26 cellular contexts compared by ENCODE assay signal in genomic region chr6:120935007-120935406, GRCh38.
"Had no signal": no experiment of that assay in that cellular context is flagged by ENCODE, and none has a peak within 500 bp of the region (broad histone marks: within the 10 kb centered on the region; RNA-seq: fewer than 3 reads in every experiment).

No MANE protein-coding gene starts in this region.

- H3K36me3 Mint-ChIP-seq: naive thymus-derived CD8-positive, alpha-beta T cell; neural progenitor cell; stimulated activated naive B cell treated with anti-CD40 and anti-IgM and Interleukin-4, amounts not matched to agents 10 μg/mL and 1 μg/mL and 100 μg/mL, for 72 hours had no signal

- H3K4me3 ChIP-seq: left lung, lower lobe of right lung, neural progenitor cell, ovary, right atrium auricular region, right lobe of liver, smooth muscle cell, stomach, testis, thyroid gland, transverse colon, upper lobe of left lung, vagina had no signal

- H3K27me3 ChIP-seq: left lung, neural progenitor cell, neutrophil, ovary, right atrium auricular region, right lobe of liver, stomach, testis, thyroid gland, transverse colon, upper lobe of left lung, vagina had no signal

- H3K27ac Mint-ChIP-seq: naive thymus-derived CD8-positive, alpha-beta T cell; nephron; neural progenitor cell; progenitor cell of endocrine pancreas; stimulated activated naive B cell treated with anti-CD40 and anti-IgM and Interleukin-4, amounts not matched to agents 10 μg/mL and 1 μg/mL and 100 μg/mL, for 72 hours had no signal

- FAIRE-seq: keratinocyte had no signal

- H3K9me3 Mint-ChIP-seq: naive thymus-derived CD8-positive, alpha-beta T cell; nephron; neural progenitor cell; stimulated activated naive B cell treated with anti-CD40 and anti-IgM and Interleukin-4, amounts not matched to agents 10 μg/mL and 1 μg/mL and 100 μg/mL, for 72 hours had no signal

- H3K27me3 Mint-ChIP-seq: progenitor cell of endocrine pancreas; stimulated activated naive B cell treated with anti-CD40 and anti-IgM and Interleukin-4, amounts not matched to agents 10 μg/mL and 1 μg/mL and 100 μg/mL, for 72 hours had no signal

- H3K36me3 ChIP-seq: left lung, lower lobe of right lung, neural progenitor cell, neutrophil, ovary, right atrium auricular region, right lobe of liver, stomach, thyroid gland, transverse colon, upper lobe of left lung, vagina had no signal

- DNase-seq: hypothalamus; left colon; left lung; lower lobe of right lung; mammary epithelial cell; mesenchymal stem cell; naive thymus-derived CD8-positive, alpha-beta T cell; ovary; right lobe of liver; stimulated activated CD4-positive, alpha-beta T cell treated with anti-CD3 and anti-CD28 coated beads, Interleukin-1b, Interleukin-23, amount 100 ng/mL, for 48 hours; stimulated activated CD4-positive, alpha-beta T cell treated with anti-CD3 and anti-CD28 coated beads, Interleukin-2, amount 100 ng/mL, for 48 hours; stimulated activated naive B cell treated with anti-CD40 and anti-IgM and Interleukin-4, amounts not matched to agents 10 μg/mL and 1 μg/mL and 100 μg/mL, for 72 hours; stimulated activated naive CD8-positive, alpha-beta T cell treated with anti-CD3 and anti-CD28 coated beads, Interleukin-15, Interleukin-2, amounts not matched to agents 100 U/mL and 50 U/mL, for 24 hours; stomach; testis; thyroid gland; transverse colon; upper lobe of left lung had no signal

- H3K4me1 Mint-ChIP-seq: nephron had no signal

- H3K4me3 Mint-ChIP-seq: naive thymus-derived CD8-positive, alpha-beta T cell; nephron; neural progenitor cell; stimulated activated naive B cell treated with anti-CD40 and anti-IgM and Interleukin-4, amounts not matched to agents 10 μg/mL and 1 μg/mL and 100 μg/mL, for 72 hours had no signal

- ATAC-seq: left colon; left lung; lower lobe of right lung; naive thymus-derived CD8-positive, alpha-beta T cell; right lobe of liver; stimulated activated naive B cell treated with anti-CD40 and anti-IgM and Interleukin-4, amounts not matched to agents 10 μg/mL and 1 μg/mL and 100 μg/mL, for 72 hours; stimulated activated naive CD8-positive, alpha-beta T cell treated with anti-CD3 and anti-CD28 coated beads, Interleukin-15, Interleukin-2, amounts not matched to agents 100 U/mL and 50 U/mL, for 24 hours had no signal
